Comparison of ENCODE assay signal across 1 cellular context in the genomic region with DNA sequence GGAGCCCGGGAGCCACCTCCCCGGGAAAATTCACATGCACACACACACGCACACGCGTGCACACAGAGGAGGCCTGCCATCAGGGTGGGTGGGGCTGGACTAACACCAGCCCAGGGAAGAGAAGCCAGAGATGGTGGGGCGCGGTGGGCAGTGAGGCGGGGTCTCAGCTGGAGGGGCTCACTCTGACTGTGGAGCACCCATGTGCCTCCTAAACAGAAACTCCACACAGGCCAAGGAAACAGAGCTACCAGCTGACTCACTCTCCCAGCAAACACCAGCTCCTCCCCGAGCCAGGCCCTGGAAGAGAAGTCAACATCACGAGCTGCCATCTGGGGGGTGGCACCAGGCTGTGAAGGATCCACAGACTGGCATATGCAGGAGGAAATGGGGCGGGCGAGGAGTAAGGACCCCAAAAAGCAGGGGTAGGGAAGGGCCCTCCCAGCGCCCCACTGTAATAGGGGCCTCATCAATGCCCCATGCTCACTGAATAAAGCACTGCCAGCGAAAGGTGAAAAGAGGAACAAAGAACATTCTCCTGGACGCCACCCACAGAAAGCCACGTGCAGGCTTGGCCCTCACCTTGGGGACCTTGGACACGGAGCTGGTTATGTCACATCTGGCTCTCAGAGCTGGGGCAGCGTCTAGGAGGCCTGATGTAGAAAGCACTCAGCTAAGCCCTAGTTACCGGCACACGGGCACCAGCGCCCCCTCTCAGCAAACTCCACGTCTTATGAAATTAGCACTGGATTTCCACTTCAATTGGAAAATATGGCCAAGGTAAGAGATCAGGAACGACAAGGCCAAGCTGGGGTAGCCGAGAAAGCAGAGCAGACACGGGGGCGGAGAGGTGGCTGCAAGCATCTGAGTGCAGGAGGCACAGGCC.
TF ChIP-seq lines count a peak whose summit lies in the region.

No MANE protein-coding gene starts in this region.

TF ChIP-seq in HepG2, 621 proteins besides CTCF, POLR2A, EP300 and RAD21 (continued from another document and continues in another):
- TF ChIP-seq, protein P1, sequence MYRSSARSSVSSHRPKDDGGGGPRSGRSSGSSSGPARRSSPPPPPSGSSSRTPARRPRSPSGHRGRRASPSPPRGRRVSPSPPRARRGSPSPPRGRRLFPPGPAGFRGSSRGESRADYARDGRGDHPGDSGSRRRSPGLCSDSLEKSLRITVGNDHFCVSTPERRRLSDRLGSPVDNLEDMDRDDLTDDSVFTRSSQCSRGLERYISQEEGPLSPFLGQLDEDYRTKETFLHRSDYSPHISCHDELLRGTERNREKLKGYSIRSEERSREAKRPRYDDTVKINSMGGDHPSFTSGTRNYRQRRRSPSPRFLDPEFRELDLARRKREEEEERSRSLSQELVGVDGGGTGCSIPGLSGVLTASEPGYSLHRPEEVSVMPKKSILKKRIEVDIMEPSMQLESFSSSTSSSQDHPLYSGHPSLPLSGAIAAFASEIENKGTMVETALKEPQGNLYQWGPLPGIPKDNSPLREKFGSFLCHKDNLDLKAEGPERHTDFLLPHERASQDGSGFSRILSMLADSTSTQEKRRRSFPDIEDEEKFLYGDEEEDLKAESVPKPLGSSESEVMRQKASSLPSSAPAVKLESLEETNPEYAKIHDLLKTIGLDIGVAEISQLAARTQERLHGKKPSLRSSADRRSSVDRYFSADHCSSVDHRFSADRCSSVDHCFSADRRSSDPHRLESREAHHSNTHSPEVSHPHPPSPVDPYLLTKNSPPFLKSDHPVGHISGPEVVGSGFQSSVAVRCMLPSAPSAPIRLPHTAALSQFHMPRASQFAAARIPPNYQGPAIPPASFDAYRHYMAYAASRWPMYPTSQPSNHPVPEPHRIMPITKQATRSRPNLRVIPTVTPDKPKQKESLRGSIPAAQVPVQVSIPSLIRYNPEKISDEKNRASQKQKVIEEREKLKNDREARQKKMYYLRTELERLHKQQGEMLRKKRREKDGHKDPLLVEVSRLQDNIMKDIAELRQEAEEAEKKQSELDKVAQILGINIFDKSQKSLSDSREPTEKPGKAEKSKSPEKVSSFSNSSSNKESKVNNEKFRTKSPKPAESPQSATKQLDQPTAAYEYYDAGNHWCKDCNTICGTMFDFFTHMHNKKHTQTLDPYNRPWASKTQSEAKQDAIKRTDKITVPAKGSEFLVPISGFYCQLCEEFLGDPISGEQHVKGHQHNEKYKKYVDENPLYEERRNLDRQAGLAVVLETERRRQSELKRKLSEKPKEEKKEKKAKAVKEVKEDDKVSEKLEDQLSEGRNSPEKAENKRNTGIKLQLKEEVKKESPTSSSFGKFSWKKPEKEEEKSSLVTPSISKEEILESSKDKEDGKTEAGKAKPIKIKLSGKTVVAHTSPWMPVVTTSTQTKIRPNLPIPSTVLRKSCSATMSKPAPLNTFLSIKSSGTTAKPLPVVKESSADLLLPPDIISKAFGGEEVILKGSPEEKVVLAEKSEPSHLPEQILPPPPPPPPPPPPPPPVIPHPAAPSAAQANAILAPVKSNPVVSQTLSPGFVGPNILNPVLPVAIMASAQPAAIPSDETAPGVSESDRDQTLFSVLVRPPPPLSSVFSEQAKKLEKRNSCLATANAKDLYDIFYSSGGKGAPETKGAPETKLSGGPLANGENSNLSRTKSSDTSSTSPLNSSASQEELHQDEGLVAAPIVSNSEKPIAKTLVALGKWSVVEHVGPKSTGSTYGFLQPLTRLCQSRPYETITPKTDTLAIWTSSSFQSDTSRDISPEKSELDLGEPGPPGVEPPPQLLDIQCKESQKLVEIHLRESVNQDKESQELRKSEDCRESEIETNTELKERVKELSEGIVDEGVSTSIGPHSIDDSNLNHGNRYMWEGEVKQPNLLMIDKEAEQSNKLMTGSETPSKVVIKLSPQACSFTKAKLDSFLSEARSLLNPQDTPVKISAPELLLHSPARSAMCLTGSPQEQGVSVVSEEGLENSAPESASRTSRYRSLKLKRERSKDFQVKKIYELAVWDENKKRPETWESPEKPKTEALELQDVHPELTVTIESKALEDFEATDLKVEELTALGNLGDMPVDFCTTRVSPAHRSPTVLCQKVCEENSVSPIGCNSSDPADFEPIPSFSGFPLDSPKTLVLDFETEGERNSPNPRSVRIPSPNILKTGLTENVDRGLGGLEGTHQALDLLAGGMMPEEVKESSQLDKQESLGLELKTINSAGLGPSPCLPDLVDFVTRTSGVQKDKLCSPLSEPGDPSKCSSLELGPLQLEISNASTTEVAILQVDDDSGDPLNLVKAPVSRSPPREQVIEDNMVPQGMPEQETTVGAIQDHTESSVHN (CRISPR knock-in tag; IDR thresholded peaks at IDR 0.05): peak; percentile 48; the same call in 1 of the 2 replicates
- TF ChIP-seq SRSF4 (IDR thresholded peaks at IDR 0.05; ENCODE audit: low read depth, low read length, poor library complexity, severe bottlenecking): no peak
- TF ChIP-seq PITX1 (CRISPR knock-in tag; IDR thresholded peaks at IDR 0.05): peak; percentile 61; the same call in 1 of the 2 replicates
- no peak for TF ChIP-seq SIN3B (IDR thresholded peaks at IDR 0.05; ENCODE audit: low read length)
- TF ChIP-seq, protein P2, sequence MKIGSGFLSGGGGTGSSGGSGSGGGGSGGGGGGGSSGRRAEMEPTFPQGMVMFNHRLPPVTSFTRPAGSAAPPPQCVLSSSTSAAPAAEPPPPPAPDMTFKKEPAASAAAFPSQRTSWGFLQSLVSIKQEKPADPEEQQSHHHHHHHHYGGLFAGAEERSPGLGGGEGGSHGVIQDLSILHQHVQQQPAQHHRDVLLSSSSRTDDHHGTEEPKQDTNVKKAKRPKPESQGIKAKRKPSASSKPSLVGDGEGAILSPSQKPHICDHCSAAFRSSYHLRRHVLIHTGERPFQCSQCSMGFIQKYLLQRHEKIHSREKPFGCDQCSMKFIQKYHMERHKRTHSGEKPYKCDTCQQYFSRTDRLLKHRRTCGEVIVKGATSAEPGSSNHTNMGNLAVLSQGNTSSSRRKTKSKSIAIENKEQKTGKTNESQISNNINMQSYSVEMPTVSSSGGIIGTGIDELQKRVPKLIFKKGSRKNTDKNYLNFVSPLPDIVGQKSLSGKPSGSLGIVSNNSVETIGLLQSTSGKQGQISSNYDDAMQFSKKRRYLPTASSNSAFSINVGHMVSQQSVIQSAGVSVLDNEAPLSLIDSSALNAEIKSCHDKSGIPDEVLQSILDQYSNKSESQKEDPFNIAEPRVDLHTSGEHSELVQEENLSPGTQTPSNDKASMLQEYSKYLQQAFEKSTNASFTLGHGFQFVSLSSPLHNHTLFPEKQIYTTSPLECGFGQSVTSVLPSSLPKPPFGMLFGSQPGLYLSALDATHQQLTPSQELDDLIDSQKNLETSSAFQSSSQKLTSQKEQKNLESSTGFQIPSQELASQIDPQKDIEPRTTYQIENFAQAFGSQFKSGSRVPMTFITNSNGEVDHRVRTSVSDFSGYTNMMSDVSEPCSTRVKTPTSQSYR (CRISPR knock-in tag; IDR thresholded peaks at IDR 0.05; ENCODE audit: borderline replicate concordance): peak; percentile 12; the same call in 1 of the 2 replicates
- no peak for TF ChIP-seq ZNF441 (CRISPR knock-in tag; IDR thresholded peaks at IDR 0.05; ENCODE audit: borderline replicate concordance)
- TF ChIP-seq ZNF567 (CRISPR knock-in tag; IDR thresholded peaks at IDR 0.05; ENCODE audit: borderline replicate concordance): no peak
- no peak for TF ChIP-seq NKX3-1 (CRISPR knock-in tag; IDR thresholded peaks at IDR 0.05)
- TF ChIP-seq, protein P3, sequence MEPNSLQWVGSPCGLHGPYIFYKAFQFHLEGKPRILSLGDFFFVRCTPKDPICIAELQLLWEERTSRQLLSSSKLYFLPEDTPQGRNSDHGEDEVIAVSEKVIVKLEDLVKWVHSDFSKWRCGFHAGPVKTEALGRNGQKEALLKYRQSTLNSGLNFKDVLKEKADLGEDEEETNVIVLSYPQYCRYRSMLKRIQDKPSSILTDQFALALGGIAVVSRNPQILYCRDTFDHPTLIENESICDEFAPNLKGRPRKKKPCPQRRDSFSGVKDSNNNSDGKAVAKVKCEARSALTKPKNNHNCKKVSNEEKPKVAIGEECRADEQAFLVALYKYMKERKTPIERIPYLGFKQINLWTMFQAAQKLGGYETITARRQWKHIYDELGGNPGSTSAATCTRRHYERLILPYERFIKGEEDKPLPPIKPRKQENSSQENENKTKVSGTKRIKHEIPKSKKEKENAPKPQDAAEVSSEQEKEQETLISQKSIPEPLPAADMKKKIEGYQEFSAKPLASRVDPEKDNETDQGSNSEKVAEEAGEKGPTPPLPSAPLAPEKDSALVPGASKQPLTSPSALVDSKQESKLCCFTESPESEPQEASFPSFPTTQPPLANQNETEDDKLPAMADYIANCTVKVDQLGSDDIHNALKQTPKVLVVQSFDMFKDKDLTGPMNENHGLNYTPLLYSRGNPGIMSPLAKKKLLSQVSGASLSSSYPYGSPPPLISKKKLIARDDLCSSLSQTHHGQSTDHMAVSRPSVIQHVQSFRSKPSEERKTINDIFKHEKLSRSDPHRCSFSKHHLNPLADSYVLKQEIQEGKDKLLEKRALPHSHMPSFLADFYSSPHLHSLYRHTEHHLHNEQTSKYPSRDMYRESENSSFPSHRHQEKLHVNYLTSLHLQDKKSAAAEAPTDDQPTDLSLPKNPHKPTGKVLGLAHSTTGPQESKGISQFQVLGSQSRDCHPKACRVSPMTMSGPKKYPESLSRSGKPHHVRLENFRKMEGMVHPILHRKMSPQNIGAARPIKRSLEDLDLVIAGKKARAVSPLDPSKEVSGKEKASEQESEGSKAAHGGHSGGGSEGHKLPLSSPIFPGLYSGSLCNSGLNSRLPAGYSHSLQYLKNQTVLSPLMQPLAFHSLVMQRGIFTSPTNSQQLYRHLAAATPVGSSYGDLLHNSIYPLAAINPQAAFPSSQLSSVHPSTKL (CRISPR knock-in tag; IDR thresholded peaks at IDR 0.05): peak; percentile 14; the same call in 1 of the 2 replicates
- no peak for TF ChIP-seq ZNF614 (CRISPR knock-in tag; IDR thresholded peaks at IDR 0.05; ENCODE audit: borderline replicate concordance)
- no peak for TF ChIP-seq ZNF101 (CRISPR knock-in tag; IDR thresholded peaks at IDR 0.05; ENCODE audit: borderline replicate concordance, low read depth)
- TF ChIP-seq FOXJ3 (CRISPR knock-in tag; IDR thresholded peaks at IDR 0.05; ENCODE audit: borderline replicate concordance): no peak
- TF ChIP-seq ZNF335 (CRISPR knock-in tag; IDR thresholded peaks at IDR 0.05): no peak
- TF ChIP-seq ZNF563 (CRISPR knock-in tag; IDR thresholded peaks at IDR 0.05): no peak
- no peak for TF ChIP-seq BCL6 (CRISPR knock-in tag; IDR thresholded peaks at IDR 0.05)
- TF ChIP-seq, protein P4, sequence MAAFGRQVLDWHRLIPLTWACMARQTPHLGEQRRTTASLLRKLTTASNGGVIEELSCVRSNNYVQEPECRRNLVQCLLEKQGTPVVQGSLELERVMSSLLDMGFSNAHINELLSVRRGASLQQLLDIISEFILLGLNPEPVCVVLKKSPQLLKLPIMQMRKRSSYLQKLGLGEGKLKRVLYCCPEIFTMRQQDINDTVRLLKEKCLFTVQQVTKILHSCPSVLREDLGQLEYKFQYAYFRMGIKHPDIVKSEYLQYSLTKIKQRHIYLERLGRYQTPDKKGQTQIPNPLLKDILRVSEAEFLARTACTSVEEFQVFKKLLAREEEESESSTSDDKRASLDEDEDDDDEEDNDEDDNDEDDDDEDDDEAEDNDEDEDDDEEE (CRISPR knock-in tag; IDR thresholded peaks at IDR 0.05): 0 out of 2 replicates have a peak, but pooled peaks have one; percentile 6
- no peak for TF ChIP-seq CCDC6 (CRISPR knock-in tag; IDR thresholded peaks at IDR 0.05)
- TF ChIP-seq, protein P5, sequence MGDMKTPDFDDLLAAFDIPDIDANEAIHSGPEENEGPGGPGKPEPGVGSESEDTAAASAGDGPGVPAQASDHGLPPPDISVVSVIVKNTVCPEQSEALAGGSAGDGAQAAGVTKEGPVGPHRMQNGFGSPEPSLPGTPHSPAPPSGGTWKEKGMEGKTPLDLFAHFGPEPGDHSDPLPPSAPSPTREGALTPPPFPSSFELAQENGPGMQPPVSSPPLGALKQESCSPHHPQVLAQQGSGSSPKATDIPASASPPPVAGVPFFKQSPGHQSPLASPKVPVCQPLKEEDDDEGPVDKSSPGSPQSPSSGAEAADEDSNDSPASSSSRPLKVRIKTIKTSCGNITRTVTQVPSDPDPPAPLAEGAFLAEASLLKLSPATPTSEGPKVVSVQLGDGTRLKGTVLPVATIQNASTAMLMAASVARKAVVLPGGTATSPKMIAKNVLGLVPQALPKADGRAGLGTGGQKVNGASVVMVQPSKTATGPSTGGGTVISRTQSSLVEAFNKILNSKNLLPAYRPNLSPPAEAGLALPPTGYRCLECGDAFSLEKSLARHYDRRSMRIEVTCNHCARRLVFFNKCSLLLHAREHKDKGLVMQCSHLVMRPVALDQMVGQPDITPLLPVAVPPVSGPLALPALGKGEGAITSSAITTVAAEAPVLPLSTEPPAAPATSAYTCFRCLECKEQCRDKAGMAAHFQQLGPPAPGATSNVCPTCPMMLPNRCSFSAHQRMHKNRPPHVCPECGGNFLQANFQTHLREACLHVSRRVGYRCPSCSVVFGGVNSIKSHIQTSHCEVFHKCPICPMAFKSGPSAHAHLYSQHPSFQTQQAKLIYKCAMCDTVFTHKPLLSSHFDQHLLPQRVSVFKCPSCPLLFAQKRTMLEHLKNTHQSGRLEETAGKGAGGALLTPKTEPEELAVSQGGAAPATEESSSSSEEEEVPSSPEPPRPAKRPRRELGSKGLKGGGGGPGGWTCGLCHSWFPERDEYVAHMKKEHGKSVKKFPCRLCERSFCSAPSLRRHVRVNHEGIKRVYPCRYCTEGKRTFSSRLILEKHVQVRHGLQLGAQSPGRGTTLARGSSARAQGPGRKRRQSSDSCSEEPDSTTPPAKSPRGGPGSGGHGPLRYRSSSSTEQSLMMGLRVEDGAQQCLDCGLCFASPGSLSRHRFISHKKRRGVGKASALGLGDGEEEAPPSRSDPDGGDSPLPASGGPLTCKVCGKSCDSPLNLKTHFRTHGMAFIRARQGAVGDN (CRISPR knock-in tag; IDR thresholded peaks at IDR 0.05): peak; percentile 88
- no peak for TF ChIP-seq MLLT10 (CRISPR knock-in tag; IDR thresholded peaks at IDR 0.05)
- TF ChIP-seq NFYC (CRISPR knock-in tag; IDR thresholded peaks at IDR 0.05): peak; percentile 19; the same call in 1 of the 2 replicates
- TF ChIP-seq ZNF569 (CRISPR knock-in tag; IDR thresholded peaks at IDR 0.05; ENCODE audit: borderline replicate concordance): no peak
- TF ChIP-seq, protein P6, sequence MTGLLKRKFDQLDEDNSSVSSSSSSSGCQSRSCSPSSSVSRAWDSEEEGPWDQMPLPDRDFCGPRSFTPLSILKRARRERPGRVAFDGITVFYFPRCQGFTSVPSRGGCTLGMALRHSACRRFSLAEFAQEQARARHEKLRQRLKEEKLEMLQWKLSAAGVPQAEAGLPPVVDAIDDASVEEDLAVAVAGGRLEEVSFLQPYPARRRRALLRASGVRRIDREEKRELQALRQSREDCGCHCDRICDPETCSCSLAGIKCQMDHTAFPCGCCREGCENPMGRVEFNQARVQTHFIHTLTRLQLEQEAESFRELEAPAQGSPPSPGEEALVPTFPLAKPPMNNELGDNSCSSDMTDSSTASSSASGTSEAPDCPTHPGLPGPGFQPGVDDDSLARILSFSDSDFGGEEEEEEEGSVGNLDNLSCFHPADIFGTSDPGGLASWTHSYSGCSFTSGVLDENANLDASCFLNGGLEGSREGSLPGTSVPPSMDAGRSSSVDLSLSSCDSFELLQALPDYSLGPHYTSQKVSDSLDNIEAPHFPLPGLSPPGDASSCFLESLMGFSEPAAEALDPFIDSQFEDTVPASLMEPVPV (CRISPR knock-in tag; IDR thresholded peaks at IDR 0.05): peak; percentile 4; the same call in 1 of the 2 replicates
- TF ChIP-seq, protein P7, sequence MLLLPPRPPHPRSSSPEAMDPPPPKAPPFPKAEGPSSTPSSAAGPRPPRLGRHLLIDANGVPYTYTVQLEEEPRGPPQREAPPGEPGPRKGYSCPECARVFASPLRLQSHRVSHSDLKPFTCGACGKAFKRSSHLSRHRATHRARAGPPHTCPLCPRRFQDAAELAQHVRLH (CRISPR knock-in tag; IDR thresholded peaks at IDR 0.05; ENCODE audit: borderline replicate concordance, low read depth): peak; percentile 12; the same call in 1 of the 2 replicates
- peak; percentile 69 for TF ChIP-seq XRCC5 (optimal IDR thresholded peaks at IDR 0.05; ENCODE audit: low read length)
- 0 out of 2 replicates have a peak, but pooled peaks have one; percentile 10 for TF ChIP-seq HES4 (CRISPR knock-in tag; IDR thresholded peaks at IDR 0.05; ENCODE audit: borderline replicate concordance)
- 0 out of 2 replicates have a peak, but pooled peaks have one; percentile 25 for TF ChIP-seq RCOR2 (CRISPR knock-in tag; IDR thresholded peaks at IDR 0.05)
- TF ChIP-seq DMAP1 (CRISPR knock-in tag; IDR thresholded peaks at IDR 0.05): peak; percentile 52
- TF ChIP-seq ZNF484 (CRISPR knock-in tag; IDR thresholded peaks at IDR 0.05; ENCODE audit: borderline replicate concordance, low read depth): no peak
